ENCODE assay signal across 18 cellular contexts in the genomic region with DNA sequence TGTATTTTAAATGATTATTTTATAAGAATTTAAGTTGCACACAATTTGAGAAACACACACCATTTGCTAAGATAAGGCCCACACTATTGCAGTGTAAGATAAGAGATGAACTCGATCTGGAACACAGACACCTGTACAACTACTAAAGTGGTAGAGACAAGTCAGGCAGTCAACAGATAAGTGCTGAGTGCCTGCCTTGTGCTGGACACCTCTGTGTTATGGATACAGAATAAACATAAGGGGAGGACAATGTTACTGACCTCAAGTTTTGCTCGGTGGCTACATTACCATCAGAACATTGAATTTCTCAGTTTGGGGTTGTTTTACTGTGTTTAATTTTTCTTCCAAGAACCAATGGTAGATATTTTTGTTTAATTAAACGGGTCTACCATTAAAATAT.
DNase-seq lines count a peak whose midpoint lies in the region; ATAC-seq and TF ChIP-seq lines count a peak whose summit lies in the region.
"Had no signal": no experiment of that assay in that cellular context is flagged by ENCODE, and none has a peak within 500 bp of the region (broad histone marks: within the 10 kb centered on the region; RNA-seq: fewer than 3 reads in every experiment).

No MANE protein-coding gene starts in this region.

- no peak for TF ChIP-seq CTCF in heart right ventricle (IDR thresholded peaks at IDR 0.05)

- H3K4me1 ChIP-seq in heart right ventricle (peaks cover 0 to 9% (median 0%) of the 10 kb centered on the region in 9 donors), right cardiac atrium (ENCODE audit: control insufficient read depth, insufficient read depth, low read length) (peaks cover 3% of the 10 kb centered on the region)
- H3K4me1 ChIP-seq: Caco-2 had no signal

- no peaks in the 10 kb centered on the region for H3K9me3 ChIP-seq in SK-N-MC (ENCODE audit: low read depth, low read length)
- H3K9me3 ChIP-seq in heart right ventricle: no peaks in the 10 kb centered on the region
- H3K9me3 ChIP-seq in right cardiac atrium (ENCODE audit: control insufficient read depth, low read length): no peaks in the 10 kb centered on the region
- H3K9me3 ChIP-seq: BLaER1, Caco-2 had no signal

- peaks cover 0 to 3% (median 0%) of the 10 kb centered on the region in 7 donors for H3K27me3 ChIP-seq in heart right ventricle
- no peaks in the 10 kb centered on the region for H3K27me3 ChIP-seq in right cardiac atrium (ENCODE audit: control insufficient read depth, insufficient read depth)
- H3K27me3 ChIP-seq: BLaER1 had no signal

- H3K36me3 ChIP-seq in SK-N-MC (ENCODE audit: insufficient read depth, low read length) (no peaks in the 10 kb centered on the region), heart right ventricle (no peaks in the 10 kb centered on the region)
- H3K36me3 ChIP-seq: BLaER1 had no signal

- no peak overlapping the region for H3K9ac ChIP-seq in SK-N-MC (ENCODE audit: insufficient read length)
- H3K9ac ChIP-seq: BLaER1 had no signal

- H3K27ac ChIP-seq in SK-N-MC (0 out of 2 replicates have a peak overlapping the region, but pooled peaks have one; percentile 87), heart right ventricle (no peak overlapping the region), right cardiac atrium (ENCODE audit: low read length) (no peak overlapping the region)
- H3K27ac ChIP-seq: 22Rv1, BLaER1, C4-2B had no signal

- H3K4me3 ChIP-seq in SK-N-MC (no peak overlapping the region), heart right ventricle (no peak overlapping the region), right cardiac atrium (ENCODE audit: low read length) (no peak overlapping the region)
- H3K4me3 ChIP-seq: BLaER1, GM23338 had no signal

- 48 to 52% methylated on average over 3 of the region's 3 CpGs for WGBS in heart right ventricle, 2 donors
- WGBS in right cardiac atrium: 62% methylated on average over 3 of the region's 3 CpGs

- intact Hi-C loops in heart right ventricle (cut with DNase I) (no loop called here), right cardiac atrium (cut with DNase I) (no loop called here)

- peak in 5 of 8 donors; percentile 71 to 95 (median 79) for ATAC-seq in heart right ventricle
- ATAC-seq in right cardiac atrium: peak; percentile 86 to 88
- ATAC-seq: CD8-positive, alpha-beta T cell; GM23338; HCT116 had no signal

- DNase-seq in DMS53 (lab: John Stamatoyannopoulos, UW) (peak; percentile 10), DMS53 treated with DMSO at 0.1 percent for 48 hours (lab: John Stamatoyannopoulos, UW; ENCODE audit: unreplicated experiment) (no peak), SK-N-MC (ENCODE audit: low read depth, low spot score) (no peak), heart right ventricle (no peak), right cardiac atrium (peak in 1 of 3 donors; percentile 46), amygdala (lab: John Stamatoyannopoulos, UW) (no peak), NAMALWA (ENCODE audit: low spot score) (no peak)
- DNase-seq: Caco-2; CD4-positive, CD25-positive, alpha-beta regulatory T cell; CD8-positive, alpha-beta T cell; DMS153; GF-D8; H9 had no signal
